Comparison of ENCODE assay signal across 1 cellular context in genomic region chr9:96566401-96567202, GRCh38.
TF ChIP-seq lines count a peak whose summit lies in the region.

No MANE protein-coding gene starts in this region.

TF ChIP-seq in K562, 482 proteins besides CTCF, POLR2A, EP300 and RAD21 (continued from another document and continues in another):
- TF ChIP-seq E4F1 (CRISPR knock-in tag; IDR thresholded peaks at IDR 0.05; ENCODE audit: borderline replicate concordance) (no peak), POLR2AphosphoS2 (IDR thresholded peaks at IDR 0.05; ENCODE audit: low read length) (no peak), CCAR2 (IDR thresholded peaks at IDR 0.05; ENCODE audit: low read depth, low read length) (no peak), ZNF23 (CRISPR knock-in tag; IDR thresholded peaks at IDR 0.05) (no peak), ZNF830 (CRISPR knock-in tag; IDR thresholded peaks at IDR 0.05) (no peak), ZBTB40 (IDR thresholded peaks at IDR 0.05) (no peak), ZBTB40 (CRISPR knock-in tag; IDR thresholded peaks at IDR 0.05) (no peak), ZNF124 (CRISPR knock-in tag; IDR thresholded peaks at IDR 0.05) (no peak), DPF2 (IDR thresholded peaks at IDR 0.05) (no peak), ARNT (IDR thresholded peaks at IDR 0.05) (no peak), HIVEP1 (CRISPR knock-in tag; IDR thresholded peaks at IDR 0.05) (no peak), ARID4B (CRISPR knock-in tag; IDR thresholded peaks at IDR 0.05) (peak; percentile 94), SLC30A9 (CRISPR knock-in tag; IDR thresholded peaks at IDR 0.05) (no peak), CGGBP1 (CRISPR knock-in tag; IDR thresholded peaks at IDR 0.05) (no peak), PATZ1 (CRISPR knock-in tag; IDR thresholded peaks at IDR 0.05; ENCODE audit: borderline replicate concordance) (no peak), MEF2A (IDR thresholded peaks at IDR 0.05; ENCODE audit: control insufficient read depth, low read depth, low read length) (no peak), HDAC2 (IDR thresholded peaks at IDR 0.05) (no peak), BCL6 (CRISPR knock-in tag; IDR thresholded peaks at IDR 0.05) (no peak), FOXA3 (CRISPR knock-in tag; conservative IDR thresholded peaks at IDR 0.05 in 1 of 2, IDR thresholded peaks at IDR 0.05 in 1 of 2) (no peak), U2AF1 (optimal IDR thresholded peaks at IDR 0.05; ENCODE audit: low read depth, low read length) (no peak), TGIF2 (CRISPR knock-in tag; IDR thresholded peaks at IDR 0.05) (0 out of 2 replicates have a peak, but pooled peaks have one; percentile 58), HNRNPLL (IDR thresholded peaks at IDR 0.05; ENCODE audit: low read depth, low read length, poor library complexity, severe bottlenecking) (no peak), NUFIP1 (IDR thresholded peaks at IDR 0.05; ENCODE audit: partially characterized antibody) (no peak), MTA3 (IDR thresholded peaks at IDR 0.05; ENCODE audit: borderline replicate concordance) (0 out of 2 replicates have a peak, but pooled peaks have one; percentile 46), FOXK2 (conservative IDR thresholded peaks at IDR 0.05 in 1 of 2, IDR thresholded peaks at IDR 0.05 in 1 of 2; ENCODE audit: low read depth in 2 of 2) (no peak), EWSR1 (IDR thresholded peaks at IDR 0.05; ENCODE audit: borderline replicate concordance, low read depth, partially characterized antibody) (no peak), THRAP3 (IDR thresholded peaks at IDR 0.05; ENCODE audit: borderline replicate concordance) (no peak), CBFA2T2 (conservative IDR thresholded peaks at IDR 0.05) (no peak), PCBP1 (IDR thresholded peaks at IDR 0.05; ENCODE audit: low read depth, low read length, poor library complexity, severe bottlenecking) (peak; percentile 76), ZNF140 (CRISPR knock-in tag; IDR thresholded peaks at IDR 0.05) (no peak), NR3C1 (CRISPR knock-in tag; IDR thresholded peaks at IDR 0.05) (no peak), PTBP1 (IDR thresholded peaks at IDR 0.05; ENCODE audit: low read depth, low read length) (no peak), ZNF3 (CRISPR knock-in tag; IDR thresholded peaks at IDR 0.05) (no peak), ZZZ3 (IDR thresholded peaks at IDR 0.05) (no peak), ZNF511 (CRISPR knock-in tag; IDR thresholded peaks at IDR 0.05) (peak; percentile 69; the same call in 1 of the 2 replicates), GABPB2 (CRISPR knock-in tag; conservative IDR thresholded peaks at IDR 0.05) (no peak), ZFP30 (CRISPR knock-in tag; IDR thresholded peaks at IDR 0.05; ENCODE audit: borderline replicate concordance) (no peak), SNAPC5 (CRISPR knock-in tag; IDR thresholded peaks at IDR 0.05) (no peak), GTF2F1 (IDR thresholded peaks at IDR 0.05; ENCODE audit: low read depth, low read length) (no peak), VEZF1 (CRISPR knock-in tag; IDR thresholded peaks at IDR 0.05) (peak; percentile 79), ZNF24 (IDR thresholded peaks at IDR 0.05) (no peak)
